Comparison of ENCODE assay signal across 8 cellular contexts in genomic region chr5:73596705-73597328, GRCh38. TPM values are rescaled to one million over a fixed set of nuclear protein-coding genes. Genes with fewer than 3 reads are reported as not detected.
DNase-seq lines count a peak whose midpoint lies in the region; ATAC-seq and TF ChIP-seq lines count a peak whose summit lies in the region.

No MANE protein-coding gene starts in this region.

- no peaks in the 10 kb centered on the region for H3K36me3 Mint-ChIP-seq in endodermal cell (ENCODE audit: low read depth)

- intact Hi-C loops in gastrocnemius medialis (cut with DNase I; ENCODE audit: low total_unique reads), result no loop called here

- no peak overlapping the region for H3K4me3 Mint-ChIP-seq in endodermal cell

- no peak overlapping the region for H3K27ac Mint-ChIP-seq in endodermal cell

- TF ChIP-seq POLR2A in gastrocnemius medialis (IDR thresholded peaks at IDR 0.05), result no peak

- in situ Hi-C loops in gastrocnemius medialis (cut with MboI; ENCODE audit: low sequenced_read_pairs in 4 of 4), result no loop called here

- H3K9me3 ChIP-seq in endodermal cell (ENCODE audit: control insufficient read depth, low read length) (peaks cover 5% of the 10 kb centered on the region), gastrocnemius medialis (no peaks in the 10 kb centered on the region)

- H3K27me3 ChIP-seq in endodermal cell (ENCODE audit: control insufficient read depth, insufficient read depth, low read length, poor library complexity, severe bottlenecking) (no peaks in the 10 kb centered on the region), gastrocnemius medialis (no peaks in the 10 kb centered on the region)

- TF ChIP-seq CTCF in AG09309 (IDR thresholded peaks at IDR 0.05; ENCODE audit: control insufficient read depth, insufficient read depth, low read depth, low read length, missing control alignments), result peak; percentile 54
- TF ChIP-seq CTCF in GM12864 (IDR thresholded peaks at IDR 0.05; ENCODE audit: low read depth, low read length, missing control alignments), result peak; percentile 70
- TF ChIP-seq CTCF in endodermal cell (conservative IDR thresholded peaks at IDR 0.05), result peak; percentile 88
- peak in 3 of 5 experiments; percentile 13 to 41 (median 28) for TF ChIP-seq CTCF in gastrocnemius medialis (IDR thresholded peaks at IDR 0.05 in 4 of 5, conservative IDR thresholded peaks at IDR 0.05 in 1 of 5)

- H3K9ac ChIP-seq in endodermal cell (ENCODE audit: extremely low read depth, low read length, poor library complexity, severe bottlenecking), result no peak overlapping the region

- H3K27ac ChIP-seq in endodermal cell (ENCODE audit: low read depth, low read length), result no peak overlapping the region
- H3K27ac ChIP-seq in gastrocnemius medialis, result no peak overlapping the region

- H3K9me3 Mint-ChIP-seq in endodermal cell, result peaks cover 4% of the 10 kb centered on the region

- peaks cover 5% of the 10 kb centered on the region for H3K27me3 Mint-ChIP-seq in endodermal cell (ENCODE audit: insufficient read depth)

- no peak for DNase-seq in AG09309 (ENCODE audit: low read depth)
- no peak for DNase-seq in GM12864 (ENCODE audit: low read depth)
- DNase-seq in NCI-H82 (lab: John Stamatoyannopoulos, UW), result peak; percentile 89
- peak; percentile 67 for DNase-seq in endodermal cell
- no peak for DNase-seq in gastrocnemius medialis
- no peak for DNase-seq in retina
- no peak for DNase-seq in GM03348 (ENCODE audit: low spot score)

- no peaks in the 10 kb centered on the region for H3K4me1 ChIP-seq in endodermal cell (ENCODE audit: control insufficient read depth, insufficient read depth, low read length)
- H3K4me1 ChIP-seq in gastrocnemius medialis, result no peaks in the 10 kb centered on the region

- H3K4me3 ChIP-seq in AG09309 (ENCODE audit: control insufficient read depth, low read depth, low read length) (no peak overlapping the region), GM12864 (ENCODE audit: low read depth, low read length) (no peak overlapping the region), endodermal cell (ENCODE audit: low read length) (no peak overlapping the region), gastrocnemius medialis (no peak overlapping the region)

- no peaks in the 10 kb centered on the region for H3K4me1 Mint-ChIP-seq in endodermal cell

- ATAC-seq in gastrocnemius medialis (no peak), GM19452 (IDR thresholded peaks at IDR 0.05; ENCODE audit: unreplicated experiment) (no peak)

- H3K36me3 ChIP-seq in endodermal cell (ENCODE audit: control insufficient read depth, insufficient read depth, low read length) (no peaks in the 10 kb centered on the region), gastrocnemius medialis (no peaks in the 10 kb centered on the region)

RNA-seq across cellular contexts. Expression of gene ARHGEF28, which starts 29.2 kb away (rescaled TPM):
- 1 to 10 TPM in 1 of 2 donors, under 1 TPM in 1; 0.92 to 1.2 TPM for total RNA-seq in endodermal cell
- polyA plus RNA-seq in endodermal cell (2013, experiment 1 of 2), result 1.5 TPM
- 0.83 TPM for polyA plus RNA-seq in endodermal cell (2013, experiment 2 of 2)
- total RNA-seq in gastrocnemius medialis, result 1 to 10 TPM in 2 of 4 donors, under 1 TPM in 2; 0.52 to 1.2 (median 0.98) TPM

RNA-seq across cellular contexts. Expression of gene UTP15, which starts 31.3 kb away (rescaled TPM):
- 10 to 100 TPM; 24.7 to 28.3 TPM for total RNA-seq in endodermal cell
- 15.4 TPM for polyA plus RNA-seq in endodermal cell (2013, experiment 1 of 2)
- 12.7 TPM for polyA plus RNA-seq in endodermal cell (2013, experiment 2 of 2)
- total RNA-seq in gastrocnemius medialis, result 10 to 100 TPM in 3 of 4 donors, 1 to 10 TPM in 1; 8.3 to 26.9 (median 15.4) TPM

RNA-seq across cellular contexts. Expression of gene ANKRA2, which starts 31.4 kb away (rescaled TPM):
- total RNA-seq in endodermal cell (10 to 100 TPM; 14.2 to 20.5 TPM), gastrocnemius medialis (10 to 100 TPM in 3 of 4 donors, 1 to 10 TPM in 1; 9.2 to 17.1 (median 12.7) TPM)
- 33.2 TPM for polyA plus RNA-seq in endodermal cell (2013, experiment 1 of 2)
- polyA plus RNA-seq in endodermal cell (2013, experiment 2 of 2), result 32.3 TPM

Comparison
In these comparisons a context has a peak if more than half of its experiments do, and no peak if none do; other contexts are left out.
1. DNase-seq: peak in NCI-H82 (single experiment) and endodermal cell (single experiment); none in AG09309 (single experiment), GM12864 (single experiment), gastrocnemius medialis (0 of 2), retina (single experiment) and GM03348 (single experiment).
2. CTCF ChIP-seq: peak in every context shown above with its lines; median percentile 88 in endodermal cell; 70 in GM12864; 54 in AG09309; 28 in gastrocnemius medialis.